ENCODE assay signal across 1 cellular context in the genomic region with DNA sequence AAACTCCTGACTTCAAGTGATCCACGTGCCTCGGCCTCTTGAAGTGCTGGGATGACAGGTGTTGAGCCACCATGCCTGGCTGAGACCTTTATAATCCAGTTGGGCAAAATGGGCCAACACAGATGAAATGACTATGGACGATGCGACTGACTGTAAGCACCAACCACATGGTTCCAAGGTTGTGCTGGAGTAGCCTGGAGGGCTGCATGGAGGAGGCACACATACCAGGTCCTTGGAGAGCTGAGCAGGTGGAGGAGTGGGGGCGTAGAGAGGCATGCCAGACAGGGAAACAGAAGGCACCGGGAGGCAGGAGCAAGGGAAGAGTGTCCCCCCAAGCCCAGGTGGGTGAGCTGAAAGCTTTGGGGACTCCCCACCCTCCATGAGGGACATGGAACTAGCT.
TF ChIP-seq lines count a peak whose summit lies in the region.

No MANE protein-coding gene starts in this region.

TF ChIP-seq in HepG2, 621 proteins besides CTCF, POLR2A, EP300 and RAD21:
- TF ChIP-seq, protein P1, sequence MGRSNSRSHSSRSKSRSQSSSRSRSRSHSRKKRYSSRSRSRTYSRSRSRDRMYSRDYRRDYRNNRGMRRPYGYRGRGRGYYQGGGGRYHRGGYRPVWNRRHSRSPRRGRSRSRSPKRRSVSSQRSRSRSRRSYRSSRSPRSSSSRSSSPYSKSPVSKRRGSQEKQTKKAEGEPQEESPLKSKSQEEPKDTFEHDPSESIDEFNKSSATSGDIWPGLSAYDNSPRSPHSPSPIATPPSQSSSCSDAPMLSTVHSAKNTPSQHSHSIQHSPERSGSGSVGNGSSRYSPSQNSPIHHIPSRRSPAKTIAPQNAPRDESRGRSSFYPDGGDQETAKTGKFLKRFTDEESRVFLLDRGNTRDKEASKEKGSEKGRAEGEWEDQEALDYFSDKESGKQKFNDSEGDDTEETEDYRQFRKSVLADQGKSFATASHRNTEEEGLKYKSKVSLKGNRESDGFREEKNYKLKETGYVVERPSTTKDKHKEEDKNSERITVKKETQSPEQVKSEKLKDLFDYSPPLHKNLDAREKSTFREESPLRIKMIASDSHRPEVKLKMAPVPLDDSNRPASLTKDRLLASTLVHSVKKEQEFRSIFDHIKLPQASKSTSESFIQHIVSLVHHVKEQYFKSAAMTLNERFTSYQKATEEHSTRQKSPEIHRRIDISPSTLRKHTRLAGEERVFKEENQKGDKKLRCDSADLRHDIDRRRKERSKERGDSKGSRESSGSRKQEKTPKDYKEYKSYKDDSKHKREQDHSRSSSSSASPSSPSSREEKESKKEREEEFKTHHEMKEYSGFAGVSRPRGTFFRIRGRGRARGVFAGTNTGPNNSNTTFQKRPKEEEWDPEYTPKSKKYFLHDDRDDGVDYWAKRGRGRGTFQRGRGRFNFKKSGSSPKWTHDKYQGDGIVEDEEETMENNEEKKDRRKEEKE (IDR thresholded peaks at IDR 0.05), result no peak
- TF ChIP-seq FIP1L1 (IDR thresholded peaks at IDR 0.05; ENCODE audit: borderline replicate concordance, insufficient read depth, low read depth, low read length), result no peak
- peak; percentile 49 for TF ChIP-seq ZFP36 (IDR thresholded peaks at IDR 0.05; ENCODE audit: borderline replicate concordance, low read depth, low read length, partially characterized antibody)
